ENCODE assay signal across 1 cellular context in the genomic region with DNA sequence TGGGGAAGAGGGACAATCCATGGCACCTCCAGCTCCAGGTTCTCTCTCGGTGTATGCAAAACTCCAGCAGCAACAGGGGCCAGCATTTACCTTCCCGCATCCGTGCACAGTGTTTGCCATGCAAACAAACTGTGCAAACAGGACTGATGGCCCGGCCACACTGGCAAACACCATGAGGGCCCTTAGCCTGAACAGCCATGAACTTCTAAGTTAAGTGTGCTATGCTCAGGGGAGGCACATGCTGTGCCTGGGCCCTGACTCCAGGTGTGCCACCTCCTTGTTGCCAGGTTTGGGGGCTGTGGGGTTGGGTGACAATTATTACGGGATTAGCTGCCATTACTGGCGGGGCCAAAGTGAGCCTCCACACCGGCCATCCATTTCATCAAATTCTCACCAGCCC.
TF ChIP-seq lines count a peak whose summit lies in the region.

No MANE protein-coding gene starts in this region.

TF ChIP-seq in HepG2, 621 proteins besides CTCF, POLR2A, EP300 and RAD21 (continued from another document and continues in another):
- TF ChIP-seq, protein P1, sequence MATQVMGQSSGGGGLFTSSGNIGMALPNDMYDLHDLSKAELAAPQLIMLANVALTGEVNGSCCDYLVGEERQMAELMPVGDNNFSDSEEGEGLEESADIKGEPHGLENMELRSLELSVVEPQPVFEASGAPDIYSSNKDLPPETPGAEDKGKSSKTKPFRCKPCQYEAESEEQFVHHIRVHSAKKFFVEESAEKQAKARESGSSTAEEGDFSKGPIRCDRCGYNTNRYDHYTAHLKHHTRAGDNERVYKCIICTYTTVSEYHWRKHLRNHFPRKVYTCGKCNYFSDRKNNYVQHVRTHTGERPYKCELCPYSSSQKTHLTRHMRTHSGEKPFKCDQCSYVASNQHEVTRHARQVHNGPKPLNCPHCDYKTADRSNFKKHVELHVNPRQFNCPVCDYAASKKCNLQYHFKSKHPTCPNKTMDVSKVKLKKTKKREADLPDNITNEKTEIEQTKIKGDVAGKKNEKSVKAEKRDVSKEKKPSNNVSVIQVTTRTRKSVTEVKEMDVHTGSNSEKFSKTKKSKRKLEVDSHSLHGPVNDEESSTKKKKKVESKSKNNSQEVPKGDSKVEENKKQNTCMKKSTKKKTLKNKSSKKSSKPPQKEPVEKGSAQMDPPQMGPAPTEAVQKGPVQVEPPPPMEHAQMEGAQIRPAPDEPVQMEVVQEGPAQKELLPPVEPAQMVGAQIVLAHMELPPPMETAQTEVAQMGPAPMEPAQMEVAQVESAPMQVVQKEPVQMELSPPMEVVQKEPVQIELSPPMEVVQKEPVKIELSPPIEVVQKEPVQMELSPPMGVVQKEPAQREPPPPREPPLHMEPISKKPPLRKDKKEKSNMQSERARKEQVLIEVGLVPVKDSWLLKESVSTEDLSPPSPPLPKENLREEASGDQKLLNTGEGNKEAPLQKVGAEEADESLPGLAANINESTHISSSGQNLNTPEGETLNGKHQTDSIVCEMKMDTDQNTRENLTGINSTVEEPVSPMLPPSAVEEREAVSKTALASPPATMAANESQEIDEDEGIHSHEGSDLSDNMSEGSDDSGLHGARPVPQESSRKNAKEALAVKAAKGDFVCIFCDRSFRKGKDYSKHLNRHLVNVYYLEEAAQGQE (IDR thresholded peaks at IDR 0.05; ENCODE audit: borderline replicate concordance in 1 of 2, low read depth in 1 of 2, low read length in 2 of 2) = no peak; a peak in 1 of 4 replicates
- TF ChIP-seq XBP1 (CRISPR knock-in tag; IDR thresholded peaks at IDR 0.05) (no peak), MIXL1 (CRISPR knock-in tag; IDR thresholded peaks at IDR 0.05) (peak; percentile 40; the same call in 1 of the 2 replicates), NBN (conservative IDR thresholded peaks at IDR 0.05) (no peak), ZNF10 (CRISPR knock-in tag; IDR thresholded peaks at IDR 0.05; ENCODE audit: borderline replicate concordance, low read depth) (no peak), XRCC5 (optimal IDR thresholded peaks at IDR 0.05; ENCODE audit: low read length) (peak; percentile 68), HNF4G (IDR thresholded peaks at IDR 0.05; ENCODE audit: borderline replicate concordance, low read depth, low read length) (no peak), HNF4G (CRISPR knock-in tag; IDR thresholded peaks at IDR 0.05; ENCODE audit: borderline replicate concordance, low read depth) (peak; percentile 24; the same call in 1 of the 2 replicates), ZEB1 (IDR thresholded peaks at IDR 0.05; ENCODE audit: insufficient replicate concordance, low read depth) (peak; percentile 67), SALL1 (CRISPR knock-in tag; IDR thresholded peaks at IDR 0.05) (peak; percentile 97), PAX8 (CRISPR knock-in tag; IDR thresholded peaks at IDR 0.05; ENCODE audit: borderline replicate concordance) (no peak), ATF3 (CRISPR knock-in tag; IDR thresholded peaks at IDR 0.05) (no peak), ZNF367 (CRISPR knock-in tag; IDR thresholded peaks at IDR 0.05; ENCODE audit: borderline replicate concordance) (no peak), DZIP1 (CRISPR knock-in tag; IDR thresholded peaks at IDR 0.05) (no peak), FUBP1 (CRISPR knock-in tag; IDR thresholded peaks at IDR 0.05; ENCODE audit: borderline replicate concordance) (no peak), ZNF709 (CRISPR knock-in tag; IDR thresholded peaks at IDR 0.05) (no peak), ZFP36 (IDR thresholded peaks at IDR 0.05; ENCODE audit: borderline replicate concordance, low read depth, low read length, partially characterized antibody) (peak; percentile 56), NFE2L2 (IDR thresholded peaks at IDR 0.05; ENCODE audit: low read length) (no peak), ZNF891 (CRISPR knock-in tag; IDR thresholded peaks at IDR 0.05) (no peak; the same call in 1 of the 2 replicates), ZSCAN30 (CRISPR knock-in tag; IDR thresholded peaks at IDR 0.05) (no peak), ZNF276 (CRISPR knock-in tag; IDR thresholded peaks at IDR 0.05; ENCODE audit: low read depth) (no peak), KMT2A (CRISPR knock-in tag; IDR thresholded peaks at IDR 0.05) (no peak), AGO2 (optimal IDR thresholded peaks at IDR 0.05; ENCODE audit: low read depth, low read length) (no peak), ZNF501 (CRISPR knock-in tag; IDR thresholded peaks at IDR 0.05) (no peak), ZBTB34 (CRISPR knock-in tag; IDR thresholded peaks at IDR 0.05) (peak; percentile 97), MXD3 (CRISPR knock-in tag; IDR thresholded peaks at IDR 0.05) (no peak), ZBTB38 (CRISPR knock-in tag; IDR thresholded peaks at IDR 0.05) (no peak), ZNF674 (CRISPR knock-in tag; IDR thresholded peaks at IDR 0.05; ENCODE audit: low read depth) (no peak), HOXD1 (CRISPR knock-in tag; IDR thresholded peaks at IDR 0.05) (0 out of 2 replicates have a peak, but pooled peaks have one; percentile 45), PHB2 (IDR thresholded peaks at IDR 0.05; ENCODE audit: partially characterized antibody) (no peak)
- TF ChIP-seq, protein P2, sequence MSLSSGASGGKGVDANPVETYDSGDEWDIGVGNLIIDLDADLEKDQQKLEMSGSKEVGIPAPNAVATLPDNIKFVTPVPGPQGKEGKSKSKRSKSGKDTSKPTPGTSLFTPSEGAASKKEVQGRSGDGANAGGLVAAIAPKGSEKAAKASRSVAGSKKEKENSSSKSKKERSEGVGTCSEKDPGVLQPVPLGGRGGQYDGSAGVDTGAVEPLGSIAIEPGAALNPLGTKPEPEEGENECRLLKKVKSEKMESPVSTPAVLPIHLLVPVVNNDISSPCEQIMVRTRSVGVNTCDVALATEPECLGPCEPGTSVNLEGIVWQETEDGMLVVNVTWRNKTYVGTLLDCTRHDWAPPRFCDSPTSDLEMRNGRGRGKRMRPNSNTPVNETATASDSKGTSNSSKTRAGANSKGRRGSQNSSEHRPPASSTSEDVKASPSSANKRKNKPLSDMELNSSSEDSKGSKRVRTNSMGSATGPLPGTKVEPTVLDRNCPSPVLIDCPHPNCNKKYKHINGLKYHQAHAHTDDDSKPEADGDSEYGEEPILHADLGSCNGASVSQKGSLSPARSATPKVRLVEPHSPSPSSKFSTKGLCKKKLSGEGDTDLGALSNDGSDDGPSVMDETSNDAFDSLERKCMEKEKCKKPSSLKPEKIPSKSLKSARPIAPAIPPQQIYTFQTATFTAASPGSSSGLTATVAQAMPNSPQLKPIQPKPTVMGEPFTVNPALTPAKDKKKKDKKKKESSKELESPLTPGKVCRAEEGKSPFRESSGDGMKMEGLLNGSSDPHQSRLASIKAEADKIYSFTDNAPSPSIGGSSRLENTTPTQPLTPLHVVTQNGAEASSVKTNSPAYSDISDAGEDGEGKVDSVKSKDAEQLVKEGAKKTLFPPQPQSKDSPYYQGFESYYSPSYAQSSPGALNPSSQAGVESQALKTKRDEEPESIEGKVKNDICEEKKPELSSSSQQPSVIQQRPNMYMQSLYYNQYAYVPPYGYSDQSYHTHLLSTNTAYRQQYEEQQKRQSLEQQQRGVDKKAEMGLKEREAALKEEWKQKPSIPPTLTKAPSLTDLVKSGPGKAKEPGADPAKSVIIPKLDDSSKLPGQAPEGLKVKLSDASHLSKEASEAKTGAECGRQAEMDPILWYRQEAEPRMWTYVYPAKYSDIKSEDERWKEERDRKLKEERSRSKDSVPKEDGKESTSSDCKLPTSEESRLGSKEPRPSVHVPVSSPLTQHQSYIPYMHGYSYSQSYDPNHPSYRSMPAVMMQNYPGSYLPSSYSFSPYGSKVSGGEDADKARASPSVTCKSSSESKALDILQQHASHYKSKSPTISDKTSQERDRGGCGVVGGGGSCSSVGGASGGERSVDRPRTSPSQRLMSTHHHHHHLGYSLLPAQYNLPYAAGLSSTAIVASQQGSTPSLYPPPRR (CRISPR knock-in tag; IDR thresholded peaks at IDR 0.05; ENCODE audit: borderline replicate concordance) = peak; percentile 95
- TF ChIP-seq, protein P3, sequence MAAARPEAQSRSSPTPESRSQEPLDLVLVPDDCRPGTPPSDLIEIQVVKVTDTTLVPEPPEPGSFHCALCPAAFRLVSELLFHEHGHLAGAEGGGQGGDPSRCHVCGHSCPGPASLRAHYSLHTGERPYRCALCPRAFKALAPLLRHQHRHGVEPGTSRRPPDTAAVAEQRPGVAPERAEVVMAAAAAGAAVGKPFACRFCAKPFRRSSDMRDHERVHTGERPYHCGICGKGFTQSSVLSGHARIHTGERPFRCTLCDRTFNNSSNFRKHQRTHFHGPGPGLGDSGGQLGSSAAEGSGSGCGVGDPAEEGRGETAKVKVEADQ (CRISPR knock-in tag; IDR thresholded peaks at IDR 0.05; ENCODE audit: borderline replicate concordance) = no peak
- TF ChIP-seq, protein P4, sequence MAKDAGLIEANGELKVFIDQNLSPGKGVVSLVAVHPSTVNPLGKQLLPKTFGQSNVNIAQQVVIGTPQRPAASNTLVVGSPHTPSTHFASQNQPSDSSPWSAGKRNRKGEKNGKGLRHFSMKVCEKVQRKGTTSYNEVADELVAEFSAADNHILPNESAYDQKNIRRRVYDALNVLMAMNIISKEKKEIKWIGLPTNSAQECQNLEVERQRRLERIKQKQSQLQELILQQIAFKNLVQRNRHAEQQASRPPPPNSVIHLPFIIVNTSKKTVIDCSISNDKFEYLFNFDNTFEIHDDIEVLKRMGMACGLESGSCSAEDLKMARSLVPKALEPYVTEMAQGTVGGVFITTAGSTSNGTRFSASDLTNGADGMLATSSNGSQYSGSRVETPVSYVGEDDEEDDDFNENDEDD (CRISPR knock-in tag; IDR thresholded peaks at IDR 0.05; ENCODE audit: borderline replicate concordance) = peak; percentile 28; the same call in 1 of the 2 replicates
- TF ChIP-seq, protein P5, sequence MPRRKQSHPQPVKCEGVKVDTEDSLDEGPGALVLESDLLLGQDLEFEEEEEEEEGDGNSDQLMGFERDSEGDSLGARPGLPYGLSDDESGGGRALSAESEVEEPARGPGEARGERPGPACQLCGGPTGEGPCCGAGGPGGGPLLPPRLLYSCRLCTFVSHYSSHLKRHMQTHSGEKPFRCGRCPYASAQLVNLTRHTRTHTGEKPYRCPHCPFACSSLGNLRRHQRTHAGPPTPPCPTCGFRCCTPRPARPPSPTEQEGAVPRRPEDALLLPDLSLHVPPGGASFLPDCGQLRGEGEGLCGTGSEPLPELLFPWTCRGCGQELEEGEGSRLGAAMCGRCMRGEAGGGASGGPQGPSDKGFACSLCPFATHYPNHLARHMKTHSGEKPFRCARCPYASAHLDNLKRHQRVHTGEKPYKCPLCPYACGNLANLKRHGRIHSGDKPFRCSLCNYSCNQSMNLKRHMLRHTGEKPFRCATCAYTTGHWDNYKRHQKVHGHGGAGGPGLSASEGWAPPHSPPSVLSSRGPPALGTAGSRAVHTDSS (CRISPR knock-in tag; conservative IDR thresholded peaks at IDR 0.05) = no peak
